Comparison of ENCODE assay signal across 24 cellular contexts in genomic region chr4:49058306-49058705, GRCh38.
DNase-seq lines count a peak whose midpoint lies in the region; ATAC-seq, FAIRE-seq and TF ChIP-seq lines count a peak whose summit lies in the region.
"Had no signal": no experiment of that assay in that cellular context is flagged by ENCODE, and none has a peak within 500 bp of the region (broad histone marks: within the 10 kb centered on the region; RNA-seq: fewer than 3 reads in every experiment).

No MANE protein-coding gene starts in this region.

- no peak overlapping the region for H2BK5ac ChIP-seq in H9 (ENCODE audit: insufficient read length, low read length)

- in situ Hi-C loops in HepG2 (cut with HindIII; ENCODE audit: extremely low pct_ligation_motif_present, low pct_unique_long_range_greater_than_20kb), result no loop called here

- H2BK15ac ChIP-seq in H9 (ENCODE audit: low read depth, low read length), result no peak overlapping the region

- TF ChIP-seq EP300 in HepG2 (IDR thresholded peaks at IDR 0.05; ENCODE audit: low read depth in 2 of 2, low read length in 2 of 2) (no peak), HepG2 (CRISPR knock-in tag; IDR thresholded peaks at IDR 0.05; ENCODE audit: borderline replicate concordance) (no peak)

- no peak overlapping the region for H4K5ac ChIP-seq in H9 (ENCODE audit: insufficient read length, low read depth, low read length)

- no peak overlapping the region for H3K23ac ChIP-seq in H9 (ENCODE audit: insufficient read length, low read depth, low read length)

- H3K23me2 ChIP-seq in H9 (ENCODE audit: insufficient read length, low read depth, low read length, poor library complexity, severe bottlenecking), result no peaks in the 10 kb centered on the region

- H3K56ac ChIP-seq in H9 (ENCODE audit: insufficient read length, low read depth, low read length), result no peak overlapping the region

- intact Hi-C loops in HepG2 (cut with micrococcal nuclease; ENCODE audit: unreplicated experiment), result no loop called here
- intact Hi-C loops in right lobe of liver (cut with DNase I), result no loop called here
- intact Hi-C loops in kidney (cut with DNase I), result no loop called here

- no peaks in the 10 kb centered on the region for H3K4me1 ChIP-seq in HepG2 (ENCODE audit: insufficient read depth, low read length)
- peaks cover 0 to 2% (median 0%) of the 10 kb centered on the region in 4 donors for H3K4me1 ChIP-seq in right lobe of liver
- H3K4me1 ChIP-seq in Karpas-422 (ENCODE audit: low read length), result no peaks in the 10 kb centered on the region
- no peaks in the 10 kb centered on the region for H3K4me1 ChIP-seq in kidney (ENCODE audit: control insufficient read depth in 1 of 2, insufficient read depth in 1 of 2, low read depth in 1 of 2, low read length in 2 of 2)
- no peaks in the 10 kb centered on the region for H3K4me1 ChIP-seq in H9 (ENCODE audit: insufficient read depth, low read length)
- H3K4me1 ChIP-seq: A549 had no signal

- no peak overlapping the region for H3T11ph ChIP-seq in H9 (ENCODE audit: low read length)

- H3K14ac ChIP-seq in H9 (ENCODE audit: insufficient read depth, low read length), result no peak overlapping the region

- TF ChIP-seq CTCF in HepG2 (CRISPR knock-in tag; IDR thresholded peaks at IDR 0.05) (no peak), right lobe of liver (IDR thresholded peaks at IDR 0.05) (no peak), kidney (IDR thresholded peaks at IDR 0.05; ENCODE audit: borderline replicate concordance, extremely low read depth, insufficient read depth) (no peak), H9 (conservative IDR thresholded peaks at IDR 0.05) (no peak)

- no peak overlapping the region for H2BK120ac ChIP-seq in H9 (ENCODE audit: low read depth, low read length, poor library complexity, severe bottlenecking)

- POLR2A ChIA-PET in HepG2 (lab: Yijun Ruan, JAX), result no interaction called here

- H2BK12ac ChIP-seq in H9 (ENCODE audit: insufficient read length, low read depth, low read length), result no peak overlapping the region

- H3K36me3 ChIP-seq in HepG2 (replicated peaks in 1 of 2; ENCODE audit: control insufficient read depth in 1 of 2, insufficient read depth in 2 of 2, low read length in 2 of 2) (no peaks in the 10 kb centered on the region), right lobe of liver (no peaks in the 10 kb centered on the region), Karpas-422 (ENCODE audit: insufficient read depth, low read length) (no peaks in the 10 kb centered on the region), kidney (ENCODE audit: control insufficient read depth in 1 of 2, insufficient read depth in 2 of 2, low read length in 2 of 2) (no peaks in the 10 kb centered on the region)
- H3K36me3 ChIP-seq: BLaER1 treated with 17β-estradiol and CSF1 and Interleukin-3, amounts not matched to agents 10 nM and 100 nM had no signal

- H3K27me3 ChIP-seq in HepG2 (ENCODE audit: control insufficient read depth in 1 of 2, insufficient read depth in 2 of 2, low read length in 2 of 2), result no peaks in the 10 kb centered on the region; a peak in 1 of 5 replicates
- no peaks in the 10 kb centered on the region for H3K27me3 ChIP-seq in right lobe of liver
- H3K27me3 ChIP-seq in Karpas-422 (ENCODE audit: low read length), result no peaks in the 10 kb centered on the region
- no peaks in the 10 kb centered on the region for H3K27me3 ChIP-seq in H9 (ENCODE audit: insufficient read depth, low read length)
- H3K27me3 ChIP-seq: BLaER1 treated with 17β-estradiol and CSF1 and Interleukin-3, amounts not matched to agents 10 nM and 100 nM had no signal

- peaks cover 15% of the 10 kb centered on the region for H3K9me3 Mint-ChIP-seq in natural killer cell treated with Interleukin-12 subunit alpha and Interleukin-12 subunit beta and Interleukin-15 and Interleukin-18, amount 100 ng/mL, for 72 hours
- peaks cover 85 to 87% of the 10 kb centered on the region in 2 experiments for H3K9me3 Mint-ChIP-seq in H9

- H2BK20ac ChIP-seq in H9 (ENCODE audit: low read depth, low read length, poor library complexity, severe bottlenecking), result no peak overlapping the region

- H3K18ac ChIP-seq in H9 (ENCODE audit: insufficient read length, low read depth, low read length), result no peak overlapping the region

- H3K27ac ChIP-seq in HepG2 (ENCODE audit: extremely low read length, insufficient read depth, low read length) (no peak overlapping the region), right lobe of liver (no peak overlapping the region), Karpas-422 (ENCODE audit: low read length) (no peak overlapping the region), kidney (ENCODE audit: low read depth in 2 of 2, low read length in 2 of 2) (no peak overlapping the region), H9 (ENCODE audit: insufficient read length, low read depth, low read length) (no peak overlapping the region)
- H3K27ac ChIP-seq: 22Rv1; A549; BLaER1 treated with 17β-estradiol and CSF1 and Interleukin-3, amounts not matched to agents 10 nM and 100 nM; C4-2B had no signal

- no peak overlapping the region for H3K4me3 Mint-ChIP-seq in natural killer cell treated with Interleukin-12 subunit alpha and Interleukin-12 subunit beta and Interleukin-15 and Interleukin-18, amount 100 ng/mL, for 72 hours
- no peak overlapping the region for H3K4me3 Mint-ChIP-seq in H9
- H3K4me3 Mint-ChIP-seq: B cell; CD4-positive, alpha-beta T cell; CD8-positive, alpha-beta memory T cell had no signal

- H4K91ac ChIP-seq in H9 (ENCODE audit: insufficient read length, low read depth, low read length), result no peak overlapping the region

- peaks cover 8% of the 10 kb centered on the region for H3K36me3 Mint-ChIP-seq in natural killer cell treated with Interleukin-12 subunit alpha and Interleukin-12 subunit beta and Interleukin-15 and Interleukin-18, amount 100 ng/mL, for 72 hours
- H3K36me3 Mint-ChIP-seq in H9 (ENCODE audit: insufficient read depth in 1 of 3, low read depth in 3 of 3), result peaks cover 6 to 20% (median 7%) of the 10 kb centered on the region in 3 experiments; a peak in 4 of 7 replicates

- H3K4me1 Mint-ChIP-seq in natural killer cell treated with Interleukin-12 subunit alpha and Interleukin-12 subunit beta and Interleukin-15 and Interleukin-18, amount 100 ng/mL, for 72 hours (ENCODE audit: low read depth in 2 of 2), result no peaks in the 10 kb centered on the region
- no peaks in the 10 kb centered on the region for H3K4me1 Mint-ChIP-seq in H9
- H3K4me1 Mint-ChIP-seq: B cell; CD8-positive, alpha-beta memory T cell had no signal

- BruUV-seq in HepG2 (replicated peaks; lab: Mats Ljungman, UMichigan), result no TSS peak

- H3K9me2 ChIP-seq in Karpas-422 (replicated peaks; ENCODE audit: insufficient read depth, low read length), result no peaks in the 10 kb centered on the region

- H3K27ac Mint-ChIP-seq in natural killer cell treated with Interleukin-12 subunit alpha and Interleukin-12 subunit beta and Interleukin-15 and Interleukin-18, amount 100 ng/mL, for 72 hours, result no peak overlapping the region
- no peak overlapping the region for H3K27ac Mint-ChIP-seq in H9
- H3K27ac Mint-ChIP-seq: B cell; CD4-positive, alpha-beta T cell; CD8-positive, alpha-beta memory T cell had no signal

- no peak overlapping the region for H2AFZ ChIP-seq in HepG2 (ENCODE audit: low read length)
- no peak overlapping the region for H2AFZ ChIP-seq in Karpas-422 (ENCODE audit: low read length)
- H2AFZ ChIP-seq in H9 (ENCODE audit: low read length), result no peak overlapping the region

- H4K8ac ChIP-seq in H9 (replicated peaks; ENCODE audit: insufficient read length, low read depth, low read length), result no peak overlapping the region

- DNase-seq in HepG2 (ENCODE audit: low spot score), result no peak
- no peak for DNase-seq in right lobe of liver
- peak; percentile 16 for DNase-seq in Karpas-422
- DNase-seq in kidney, result no peak
- no peak for DNase-seq in natural killer cell treated with Interleukin-12 subunit alpha and Interleukin-12 subunit beta and Interleukin-15 and Interleukin-18, amount 100 ng/mL, for 72 hours (ENCODE audit: low spot score)
- DNase-seq in H9, result no peak
- DNase-seq: AML-193; CD4-positive, alpha-beta T cell; CD8-positive, alpha-beta memory T cell; COR-L47; DMS 273 treated with DMSO at 0.1 percent for 48 hours; DMS153; DMS53; DMS79; DND-41; EL; GF-D8 had no signal

- no peaks in the 10 kb centered on the region for H3K27me3 Mint-ChIP-seq in natural killer cell treated with Interleukin-12 subunit alpha and Interleukin-12 subunit beta and Interleukin-15 and Interleukin-18, amount 100 ng/mL, for 72 hours
- H3K27me3 Mint-ChIP-seq in H9 (ENCODE audit: low read depth), result no peaks in the 10 kb centered on the region
- H3K27me3 Mint-ChIP-seq: B cell; CD8-positive, alpha-beta memory T cell had no signal

- FAIRE-seq in HepG2 (lab: Jason Lieb, UNC) (no peak), kidney (lab: Jason Lieb, UNC) (peak; percentile 44)
- FAIRE-seq: A549, GM12891, GM19239 had no signal

- no peak overlapping the region for H3K9ac ChIP-seq in HepG2 (ENCODE audit: insufficient read depth, low read depth, low read length)
- no peak overlapping the region for H3K9ac ChIP-seq in Karpas-422 (ENCODE audit: low read length)
- no peak overlapping the region for H3K9ac ChIP-seq in kidney (ENCODE audit: low read length in 2 of 2)
- no peak overlapping the region for H3K9ac ChIP-seq in H9 (ENCODE audit: extremely low read depth, insufficient read length, low read length)
- H3K9ac ChIP-seq: BLaER1 treated with 17β-estradiol and CSF1 and Interleukin-3, amounts not matched to agents 10 nM and 100 nM had no signal

- no peak overlapping the region for H2AK5ac ChIP-seq in H9 (ENCODE audit: insufficient read length, low read length)

- peaks cover 5% of the 10 kb centered on the region; the same call in 1 of the 2 replicates for H3K9me3 ChIP-seq in HepG2 (ENCODE audit: low read length)
- no peaks in the 10 kb centered on the region for H3K9me3 ChIP-seq in right lobe of liver
- H3K9me3 ChIP-seq in Karpas-422 (ENCODE audit: low read length), result peaks cover 4% of the 10 kb centered on the region; the same call in 1 of the 2 replicates
- H3K9me3 ChIP-seq in kidney (ENCODE audit: control insufficient read depth in 1 of 2, low read length in 2 of 2), result peaks cover 2 to 5% of the 10 kb centered on the region in 2 donors
- H3K9me3 ChIP-seq in H9 (ENCODE audit: control insufficient read depth, low read depth, low read length), result peaks cover 61% of the 10 kb centered on the region
- H3K9me3 ChIP-seq: A549 had no signal

- no peaks in the 10 kb centered on the region for H3K79me1 ChIP-seq in H9 (ENCODE audit: insufficient read depth, low read depth, low read length, poor library complexity, severe bottlenecking)

- CTCF ChIA-PET in HepG2 (lab: Yijun Ruan, JAX; ENCODE audit: low intra/inter-chr PET ratio, low total read pairs), result no interaction called here

- no peak for TF ChIP-seq POLR2A in HepG2 (IDR thresholded peaks at IDR 0.05; ENCODE audit: insufficient read depth in 1 of 2, low read depth in 2 of 2, low read length in 2 of 2)
- no peak for TF ChIP-seq POLR2A in right lobe of liver (IDR thresholded peaks at IDR 0.05)

- H3K4me2 ChIP-seq in HepG2 (ENCODE audit: low read depth, low read length) (no peak overlapping the region), Karpas-422 (ENCODE audit: low read depth, low read length, poor library complexity, severe bottlenecking) (no peak overlapping the region), H9 (ENCODE audit: insufficient read depth, insufficient read length, low read length) (no peak overlapping the region)
- H3K4me2 ChIP-seq: A549; BLaER1 treated with 17β-estradiol and CSF1 and Interleukin-3, amounts not matched to agents 10 nM and 100 nM had no signal

- no peak overlapping the region for H3K4ac ChIP-seq in H9 (ENCODE audit: low read depth, low read length)

- H3K79me2 ChIP-seq in HepG2 (ENCODE audit: insufficient read depth, low read length) (no peaks in the 10 kb centered on the region), Karpas-422 (ENCODE audit: low read length) (no peaks in the 10 kb centered on the region), H9 (ENCODE audit: insufficient read depth, low read length) (no peaks in the 10 kb centered on the region)

- no peak overlapping the region for H3K4me3 ChIP-seq in HepG2 (replicated peaks in 1 of 3; ENCODE audit: insufficient read depth in 1 of 3, low read depth in 2 of 3, low read length in 3 of 3)
- H3K4me3 ChIP-seq in right lobe of liver, result no peak overlapping the region
- no peak overlapping the region for H3K4me3 ChIP-seq in Karpas-422 (ENCODE audit: low read length)
- no peak overlapping the region for H3K4me3 ChIP-seq in kidney (ENCODE audit: low read length in 2 of 2)
- H3K4me3 ChIP-seq: A549; BLaER1 treated with 17β-estradiol and CSF1 and Interleukin-3, amounts not matched to agents 10 nM and 100 nM had no signal

- no peaks in the 10 kb centered on the region for H4K20me1 ChIP-seq in HepG2 (ENCODE audit: insufficient read depth, low read length)
- no peaks in the 10 kb centered on the region for H4K20me1 ChIP-seq in Karpas-422 (ENCODE audit: insufficient read depth, low read depth, low read length)
- H4K20me1 ChIP-seq in H9 (ENCODE audit: control insufficient read depth, insufficient read depth, insufficient read length), result no peaks in the 10 kb centered on the region
- H4K20me1 ChIP-seq: BLaER1 treated with 17β-estradiol and CSF1 and Interleukin-3, amounts not matched to agents 10 nM and 100 nM had no signal

- TF ChIP-seq RAD21 in HepG2 (CRISPR knock-in tag; IDR thresholded peaks at IDR 0.05), result no peak

- ATAC-seq in HepG2 (no peak), right lobe of liver (no peak)
- ATAC-seq in natural killer cell treated with Interleukin-12 subunit alpha and Interleukin-12 subunit beta and Interleukin-15 and Interleukin-18, amount 100 ng/mL, for 72 hours, result no peak
- ATAC-seq: A549 had no signal
